ENCODE assay signal across 8 cellular contexts in genomic region chr10:48670978-48671913, GRCh38. TPM values are rescaled to one million over a fixed set of nuclear protein-coding genes. Genes with fewer than 3 reads are reported as not detected.
DNase-seq lines count a peak whose midpoint lies in the region; ATAC-seq and TF ChIP-seq lines count a peak whose summit lies in the region.

No MANE protein-coding gene starts in this region.

- peak; percentile 80 for DNase-seq in GM13977 (ENCODE audit: low spot score)
- DNase-seq in iPS-NIHi11 (ENCODE audit: low spot score) = peak; percentile 76
- no peak for DNase-seq in GM03348 (ENCODE audit: low spot score)
- DNase-seq in NCI-H226 = no peak
- DNase-seq in erythroblast (lab: John Stamatoyannopoulos, UW) = no peak
- no peak for DNase-seq in G401 (ENCODE audit: low spot score)

- in situ Hi-C loops in GM13977 (cut with MboI; ENCODE audit: low pct_unique_long_range_greater_than_20kb, low sequenced_read_pairs, unreplicated experiment) = loop anchor here (25.0 kb wide), 1 partner anchor 516 kb away; the partner anchor contains the start of gene TMEM273
- in situ Hi-C loops in G401 (cut with HindIII; ENCODE audit: low sequenced_read_pairs) = no loop called here

- ATAC-seq in GM21447 (IDR thresholded peaks at IDR 0.05; ENCODE audit: unreplicated experiment) (peak; percentile 51), HG03460 (IDR thresholded peaks at IDR 0.05; ENCODE audit: unreplicated experiment) (peak; percentile 58)

- no peak for TF ChIP-seq POLR2A in erythroblast (IDR thresholded peaks at IDR 0.05; ENCODE audit: low read length)

- TF ChIP-seq CTCF in GM13977 (IDR thresholded peaks at IDR 0.05; ENCODE audit: extremely low read depth, insufficient read depth, missing control alignments) = no peak

RNA-seq across cellular contexts. Expression of gene WDFY4, which starts 13.4 kb away (rescaled TPM):
- total RNA-seq in G401 (2014; rRNA removed; shearing (Covaris generic)) = not detected in 2 replicates

Comparison
In these comparisons a context has a peak if more than half of its experiments do, and no peak if none do; other contexts are left out.
1. DNase-seq: peak in GM13977 (single experiment) and iPS-NIHi11 (single experiment); none in GM03348 (single experiment), NCI-H226 (single experiment), erythroblast (0 of 2) and G401 (single experiment).